Comparison of ENCODE assay signal across 15 cellular contexts in genomic region chr6:42158011-42158410, GRCh38. TPM values are rescaled to one million over a fixed set of nuclear protein-coding genes. Genes with fewer than 3 reads are reported as not detected.
A peak's percentile ranks its signal among the peaks of the same experiment; 100 is the strongest.
DNase-seq lines count a peak whose midpoint lies in the region; ATAC-seq, FAIRE-seq and TF ChIP-seq lines count a peak whose summit lies in the region.
"Had no signal": no experiment of that assay in that cellular context is flagged by ENCODE, and none has a peak within 500 bp of the region (broad histone marks: within the 10 kb centered on the region; RNA-seq: fewer than 3 reads in every experiment).

No MANE protein-coding gene starts in this region.

- H3K27ac ChIP-seq in fibroblast of lung (ENCODE audit: insufficient read depth, low read length), result no peak overlapping the region
- H3K27ac ChIP-seq: stomach, VCaP had no signal

- H3K4me3 ChIP-seq in fibroblast of lung (replicated peaks in 1 of 4; ENCODE audit: control extremely low read depth in 1 of 4, insufficient read depth in 1 of 4, low read depth in 3 of 4, low read length in 4 of 4), result no peak overlapping the region
- H3K4me3 ChIP-seq: smooth muscle cell, stomach had no signal

- H3K27me3 ChIP-seq in fibroblast of lung (ENCODE audit: control insufficient read depth, insufficient read depth, low read length), result peaks cover 14% of the 10 kb centered on the region

- no peak overlapping the region for H2AFZ ChIP-seq in fibroblast of lung (ENCODE audit: low read length)

- no peaks in the 10 kb centered on the region for H3K9me3 ChIP-seq in fibroblast of lung (ENCODE audit: control insufficient read depth, insufficient read depth, low read depth, low read length)
- H3K9me3 ChIP-seq: stomach had no signal

- no peaks in the 10 kb centered on the region for H3K79me2 ChIP-seq in fibroblast of lung (ENCODE audit: control insufficient read depth, insufficient read depth, low read length)

- H3K4me1 ChIP-seq in fibroblast of lung (ENCODE audit: control insufficient read depth, extremely low read depth, insufficient read depth, low read length), result peaks cover 4% of the 10 kb centered on the region
- H3K4me1 ChIP-seq: stomach had no signal

- no peak overlapping the region for H3K9ac ChIP-seq in fibroblast of lung (ENCODE audit: insufficient read depth, low read length)

- ATAC-seq in omental fat pad (ENCODE audit: low FRiP score) (peak; percentile 79), HG02938 (IDR thresholded peaks at IDR 0.05; ENCODE audit: unreplicated experiment) (no peak)
- ATAC-seq: activated naive CD4-positive, alpha-beta T cell treated with anti-CD3 and anti-CD28 coated beads, Interleukin-2, amount 50 U/mL, for 72 hours had no signal

- FAIRE-seq in HTR-8/SVneo (lab: Jason Lieb, UNC), result no peak

- no peaks in the 10 kb centered on the region for H3K36me3 ChIP-seq in fibroblast of lung (ENCODE audit: control insufficient read depth, insufficient read depth, low read length)
- H3K36me3 ChIP-seq: stomach had no signal

- peak; percentile 28 for DNase-seq in NCI-H226
- DNase-seq in fibroblast of lung (ENCODE audit: low read depth in 2 of 2), result peak; percentile 23 to 50
- no peak for DNase-seq in omental fat pad (ENCODE audit: low spot score)
- DNase-seq in HuH-7.5 (ENCODE audit: low spot score), result no peak
- DNase-seq in HTR-8/SVneo (ENCODE audit: insufficient read length, low spot score), result no peak
- DNase-seq: CD4-positive, alpha-beta T cell; cerebellar nuclear complex; GDM1; NCI-H1048; stomach had no signal

- H3K4me2 ChIP-seq in fibroblast of lung (ENCODE audit: extremely low read depth, insufficient read depth, low read length), result no peak overlapping the region
- H3K4me2 ChIP-seq: smooth muscle cell had no signal

- H4K20me1 ChIP-seq in fibroblast of lung (ENCODE audit: control insufficient read depth, extremely low read depth, insufficient read depth, low read length), result no peaks in the 10 kb centered on the region

- TF ChIP-seq CTCF in fibroblast of lung (conservative IDR thresholded peaks at IDR 0.05 in 1 of 2, IDR thresholded peaks at IDR 0.05 in 1 of 2; ENCODE audit: low read depth in 1 of 2, low read length in 2 of 2) (no peak), omental fat pad (IDR thresholded peaks at IDR 0.05) (no peak)

RNA-seq across cellular contexts. Expression of gene GUCA1A, which starts 15.2 kb away (rescaled TPM):
- total RNA-seq in fibroblast of lung (under 0.01 and 0.33 TPM in 2 replicates), omental fat pad (not detected)
- 0.11 and 0.16 TPM in 2 replicates for polyA plus RNA-seq in fibroblast of lung
- polyA plus RNA-seq in fibroblast of lung (2012), result 0.10 and 0.12 TPM in 2 replicates
- polyA minus RNA-seq in fibroblast of lung (ENCODE audit: low replicate concordance), result not detected in 2 replicates
- total RNA-seq: CD4-positive, alpha-beta T cell; osteocyte; stomach had no signal

RNA-seq across cellular contexts. Expression of gene C6orf132, which starts 15.6 kb away (rescaled TPM):
- total RNA-seq in fibroblast of lung, result 1.0 and 1.2 TPM in 2 replicates
- 0.87 and 1.1 TPM in 2 replicates for polyA plus RNA-seq in fibroblast of lung
- 4.7 and 8.0 TPM in 2 replicates for polyA plus RNA-seq in fibroblast of lung (2012)
- polyA minus RNA-seq in fibroblast of lung (ENCODE audit: low replicate concordance), result 3.7 and 4.6 TPM in 2 replicates
- total RNA-seq in omental fat pad, result 10 to 100 TPM in 1 of 4 donors, 1 to 10 TPM in 3; 3.0 to 19.0 (median 3.6) TPM
- total RNA-seq: CD4-positive, alpha-beta T cell had no signal

RNA-seq across cellular contexts. Expression of gene GUCA1B, which starts 36.7 kb away (rescaled TPM):
- total RNA-seq in fibroblast of lung (under 0.01 and 0.83 TPM in 2 replicates), omental fat pad (under 1 TPM in 2 of 4 donors, not detected in 2; 0.63 to 0.95 TPM)
- 0.14 and 0.39 TPM in 2 replicates for polyA plus RNA-seq in fibroblast of lung
- 0.12 and 0.14 TPM in 2 replicates for polyA plus RNA-seq in fibroblast of lung (2012)
- polyA minus RNA-seq in fibroblast of lung (ENCODE audit: low replicate concordance), result 1.1 TPM in 1 of 2 replicates, not detected in the other

RNA-seq across cellular contexts. Expression of gene MRPS10, which starts 59.6 kb away (rescaled TPM):
- total RNA-seq in fibroblast of lung (46.5 and 67.5 TPM in 2 replicates), omental fat pad (10 to 100 TPM; 21.4 to 38.0 (median 27.2) TPM)
- 70.9 and 74.1 TPM in 2 replicates for polyA plus RNA-seq in fibroblast of lung
- 42.4 and 44.4 TPM in 2 replicates for polyA plus RNA-seq in fibroblast of lung (2012)
- 2.0 and 4.2 TPM in 2 replicates for polyA minus RNA-seq in fibroblast of lung (ENCODE audit: low replicate concordance)

Comparison
In these comparisons a context has a peak if more than half of its experiments do, and no peak if none do; other contexts are left out.
1. DNase-seq: peak in NCI-H226 (single experiment) and fibroblast of lung (2 of 2); none in omental fat pad (single experiment), HuH-7.5 (single experiment) and HTR-8/SVneo (single experiment).